ENCODE assay signal across 30 cellular contexts in genomic region chr11:59295435-59295834, GRCh38.
"Had no signal": no experiment of that assay in that cellular context is flagged by ENCODE, and none has a peak within 500 bp of the region (broad histone marks: within the 10 kb centered on the region; RNA-seq: fewer than 3 reads in every experiment).

No MANE protein-coding gene starts in this region.

- H3K36me3 ChIP-seq: brain microvascular endothelial cell, Peyer's patch, WERI-Rb-1 had no signal

- DNase-seq: activated CD4-positive, alpha-beta memory T cell treated with anti-CD3 and anti-CD28 coated beads, Interleukin-2, amount 10 ng/mL, durations not matched to agents 7 days and 5 days; activated CD4-positive, alpha-beta T cell treated with anti-CD3 and anti-CD28 coated beads for 1 hour; activated CD4-positive, alpha-beta T cell treated with anti-CD3 and anti-CD28 coated beads for 48 hours; activated CD4-positive, CD25-positive, alpha-beta regulatory T cell; activated CD8-positive, alpha-beta memory T cell treated with anti-CD3 and anti-CD28 coated beads for 24 hours; activated CD8-positive, alpha-beta memory T cell treated with anti-CD3 and anti-CD28 coated beads, Interleukin-2, amount 10 ng/mL, durations not matched to agents 7 days and 5 days; activated CD8-positive, alpha-beta memory T cell treated with anti-CD3 and anti-CD28 coated beads, Interleukin-2, amount 50 U/mL, for 48 hours; activated effector memory CD4-positive, alpha-beta T cell treated with Interleukin-2 at 50 U/mL for 16 hours; activated naive CD4-positive, alpha-beta T cell treated with anti-CD3 and anti-CD28 coated beads, Interleukin-2, amount 10 ng/mL, durations not matched to agents 7 days and 5 days; activated naive CD8-positive, alpha-beta T cell treated with anti-CD3 and anti-CD28 coated beads, Interleukin-2, amount 50 U/mL, for 24 hours; activated T-cell treated with anti-CD3 and anti-CD28 coated beads, Interleukin-2, amount 50 U/mL, for 48 hours; anterior cingulate cortex; brain microvascular endothelial cell; central memory CD4-positive, alpha-beta T cell; NCI-H1105 treated with DMSO at 0.1 percent for 48 hours; NCI-H1436; NCI-H1694; NCI-H1930; NCI-H2081 treated with DMSO at 0.1 percent for 48 hours; NCI-H345; NCI-H524 treated with DMSO at 0.1 percent for 48 hours; PC-3; Peyer's patch; RPMI8226; SIG-M5; T-helper 1 cell; T-helper 2 cell; T-helper 9 cell; WERI-Rb-1 had no signal

- H3K27ac ChIP-seq: brain microvascular endothelial cell, Peyer's patch, WERI-Rb-1 had no signal

- H3K27me3 ChIP-seq: brain microvascular endothelial cell, Peyer's patch had no signal

- H3K9me3 ChIP-seq: Peyer's patch had no signal

- H3K4me3 ChIP-seq: Peyer's patch had no signal

- H3K4me1 ChIP-seq: Peyer's patch had no signal

- ATAC-seq: activated CD8-positive, alpha-beta memory T cell treated with anti-CD3 and anti-CD28 coated beads, Interleukin-2, amount 10 ng/mL, durations not matched to agents 7 days and 5 days; activated naive CD8-positive, alpha-beta T cell treated with anti-CD3 and anti-CD28 coated beads, Interleukin-2, amount 50 U/mL, for 24 hours; PC-3; SK-N-SH treated with all-trans-retinoic acid at 6 μM for 48 hours had no signal
